Comparison of ENCODE assay signal across 12 cellular contexts in genomic region chr3:12884104-12884742, GRCh38. TPM values are rescaled to one million over a fixed set of nuclear protein-coding genes. Genes with fewer than 3 reads are reported as not detected.
DNase-seq lines count a peak whose midpoint lies in the region; ATAC-seq, FAIRE-seq and TF ChIP-seq lines count a peak whose summit lies in the region.
"Had no signal": no experiment of that assay in that cellular context is flagged by ENCODE, and none has a peak within 500 bp of the region (broad histone marks: within the 10 kb centered on the region; RNA-seq: fewer than 3 reads in every experiment).

No MANE protein-coding gene starts in this region.

- peaks cover 6% of the 10 kb centered on the region for H3K4me1 Mint-ChIP-seq in type B pancreatic cell (ENCODE audit: unreplicated experiment)

- no peaks in the 10 kb centered on the region for H3K9me3 ChIP-seq in skeletal muscle satellite cell (replicated peaks; ENCODE audit: low read length)
- H3K9me3 ChIP-seq: adrenal gland had no signal

- H3K4me1 ChIP-seq in skeletal muscle satellite cell (ENCODE audit: control insufficient read depth, insufficient read depth, low read length) = peaks cover 11% of the 10 kb centered on the region

- peaks cover 30% of the 10 kb centered on the region for H3K27me3 ChIP-seq in skeletal muscle satellite cell (ENCODE audit: control insufficient read depth, insufficient read depth, low read length)
- H3K27me3 ChIP-seq: adrenal gland had no signal

- no peak overlapping the region for H3K27ac Mint-ChIP-seq in type B pancreatic cell
- H3K27ac Mint-ChIP-seq: CD4-positive, alpha-beta memory T cell had no signal

- no peak for TF ChIP-seq CTCF in astrocyte of the spinal cord (IDR thresholded peaks at IDR 0.05; ENCODE audit: low read depth, low read length)
- TF ChIP-seq CTCF in type B pancreatic cell (conservative IDR thresholded peaks at IDR 0.05) = no peak

- no peaks in the 10 kb centered on the region for H3K9me3 Mint-ChIP-seq in type B pancreatic cell
- H3K9me3 Mint-ChIP-seq: CD4-positive, alpha-beta memory T cell had no signal

- peaks cover 20% of the 10 kb centered on the region for H3K27me3 Mint-ChIP-seq in type B pancreatic cell

- no peaks in the 10 kb centered on the region for H3K36me3 ChIP-seq in skeletal muscle satellite cell (ENCODE audit: insufficient read depth, low read length)
- H3K36me3 ChIP-seq: adrenal gland had no signal

- H3K4me3 ChIP-seq in astrocyte of the spinal cord (ENCODE audit: low read depth, low read length) = no peak overlapping the region
- no peak overlapping the region for H3K4me3 ChIP-seq in skeletal muscle satellite cell (ENCODE audit: low read length)
- H3K4me3 ChIP-seq: adrenal gland had no signal

- in situ Hi-C loops in astrocyte of the spinal cord (cut with HindIII; ENCODE audit: low sequenced_read_pairs) = no loop called here

- peak; percentile 47 for FAIRE-seq in GM12891 (lab: Jason Lieb, UNC)

- H3K4me2 ChIP-seq in skeletal muscle satellite cell (ENCODE audit: low read length) = peak overlapping the region; percentile 51
- H3K4me2 ChIP-seq: KMS-11 had no signal

- no peak overlapping the region for H3K4me3 Mint-ChIP-seq in type B pancreatic cell

- no peaks in the 10 kb centered on the region for H3K36me3 Mint-ChIP-seq in type B pancreatic cell
- H3K36me3 Mint-ChIP-seq: CD4-positive, alpha-beta memory T cell had no signal

- no peak for ATAC-seq in HG03039 (IDR thresholded peaks at IDR 0.05; ENCODE audit: unreplicated experiment)
- ATAC-seq: stimulated activated naive CD8-positive, alpha-beta T cell treated with anti-CD3 and anti-CD28 coated beads, Interleukin-15, Interleukin-2, amounts not matched to agents 100 U/mL and 50 U/mL, for 24 hours had no signal

- no peak overlapping the region for H3K9ac ChIP-seq in skeletal muscle satellite cell (ENCODE audit: low read depth, low read length)
- H3K9ac ChIP-seq: KMS-11 had no signal

- TF ChIP-seq POLR2A in GM12891 (IDR thresholded peaks at IDR 0.05; ENCODE audit: low read depth, low read length) = no peak

- DNase-seq in GM12891 (ENCODE audit: insufficient read length, low spot score) (no peak), astrocyte of the spinal cord (ENCODE audit: low read depth, low spot score) (peak; percentile 20), iPS-NIHi11 (ENCODE audit: low spot score) (peak; percentile 24), type B pancreatic cell (ENCODE audit: extremely low spot score, unreplicated experiment) (no peak), NCI-H82 (lab: John Stamatoyannopoulos, UW) (no peak), hepatic stellate cell (ENCODE audit: low spot score) (no peak)
- DNase-seq: CD4-positive, alpha-beta memory T cell; stimulated activated naive CD8-positive, alpha-beta T cell treated with anti-CD3 and anti-CD28 coated beads, Interleukin-15, Interleukin-2, amounts not matched to agents 100 U/mL and 50 U/mL, for 24 hours had no signal

TF ChIP-seq in GM12891, 5 proteins besides CTCF, POLR2A, EP300 and RAD21:
- TF ChIP-seq PAX5 (IDR thresholded peaks at IDR 0.05; ENCODE audit: insufficient read depth, low read length, severe bottlenecking) (no peak), POLR2AphosphoS5 (IDR thresholded peaks at IDR 0.05; ENCODE audit: low read depth, low read length) (no peak), SPI1 (IDR thresholded peaks at IDR 0.05; ENCODE audit: low read depth, low read length) (no peak)

RNA-seq across cellular contexts. Expression of gene RPL32, which starts 42.9 kb away (rescaled TPM):
- 5,644 TPM for polyA plus RNA-seq in GM12891 (2012; ENCODE audit: low read depth, missing spikeins)
- 393 and 800 TPM in 2 replicates for total RNA-seq in skeletal muscle satellite cell (2012; rRNA removed)
- 1,894 and 1,964 TPM in 2 replicates for total RNA-seq in type B pancreatic cell (ENCODE audit: low replicate concordance)

Comparison
In these comparisons a context has a peak if more than half of its experiments do, and no peak if none do; other contexts are left out.
1. DNase-seq: peak in astrocyte of the spinal cord (single experiment) and iPS-NIHi11 (single experiment); none in GM12891 (single experiment), type B pancreatic cell (single experiment), NCI-H82 (single experiment) and hepatic stellate cell (single experiment).